Comparison of ENCODE assay signal across 14 cellular contexts in the genomic region with DNA sequence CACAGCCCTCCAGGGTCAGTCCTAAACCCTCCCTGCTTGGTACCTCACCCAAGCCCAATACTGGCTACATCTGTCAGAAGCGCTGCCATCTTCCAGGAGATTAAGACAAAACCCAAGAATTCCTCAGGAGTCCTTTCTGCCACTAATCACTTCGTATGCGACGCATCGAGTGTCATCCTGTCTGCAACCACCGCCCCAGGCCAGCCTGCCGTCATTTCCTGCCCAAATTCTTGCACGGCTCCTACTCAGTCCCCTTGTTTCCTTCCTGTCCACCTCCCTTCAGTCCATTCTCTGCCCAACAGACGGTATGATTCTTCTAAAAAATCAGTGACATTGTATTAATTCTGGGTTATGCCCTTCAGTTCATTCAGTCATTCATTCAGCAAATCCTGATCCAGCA.
DNase-seq lines count a peak whose midpoint lies in the region; ATAC-seq and TF ChIP-seq lines count a peak whose summit lies in the region.
"Had no signal": no experiment of that assay in that cellular context is flagged by ENCODE, and none has a peak within 500 bp of the region (broad histone marks: within the 10 kb centered on the region; RNA-seq: fewer than 3 reads in every experiment).

No MANE protein-coding gene starts in this region.

- H3K27ac ChIP-seq in transverse colon = no peak overlapping the region
- H3K27ac ChIP-seq: GM23248 had no signal

- no peak for TF ChIP-seq CTCF in transverse colon (IDR thresholded peaks at IDR 0.05)

- H3K4me1 ChIP-seq in transverse colon = peaks cover 0 to 5% (median 2%) of the 10 kb centered on the region in 4 donors

- in situ Hi-C loops in transverse colon (cut with MboI; ENCODE audit: low pct_ligation_motif_present in 1 of 4, low pct_unique_long_range_greater_than_20kb in 1 of 4, low sequenced_read_pairs in 3 of 4) = loop anchor here in 3 of 4 donors (10.0 to 25.0 kb wide), 3 partner anchors 170 to 278 kb away; partner anchors contain the start of gene SLC39A8 (in 1 of the 3)

- no peak for TF ChIP-seq EP300 in transverse colon (IDR thresholded peaks at IDR 0.05; ENCODE audit: low read depth)

- intact Hi-C loops in left ventricle myocardium superior (cut with micrococcal nuclease) (no loop called here), Right ventricle myocardium inferior (cut with DNase I) (no loop called here), transverse colon (cut with DNase I; ENCODE audit: low total_unique reads) (no loop called here)

- H3K4me3 ChIP-seq in transverse colon = no peak overlapping the region
- H3K4me3 ChIP-seq: GM23248, MG63 had no signal

- H3K9me3 ChIP-seq in transverse colon = no peaks in the 10 kb centered on the region
- H3K9me3 ChIP-seq: MG63 had no signal

- ATAC-seq in left ventricle myocardium superior = no peak
- no peak for ATAC-seq in Right ventricle myocardium inferior
- ATAC-seq in HG02610 (IDR thresholded peaks at IDR 0.05; ENCODE audit: unreplicated experiment) = no peak
- ATAC-seq in GM18520 (IDR thresholded peaks at IDR 0.05; ENCODE audit: unreplicated experiment) = no peak

- DNase-seq in left ventricle myocardium superior (peak; percentile 31), Right ventricle myocardium inferior (ENCODE audit: missing footprints) (no peak), islet precursor cell (peak; percentile 60), transverse colon (peak; percentile 34)
- DNase-seq in activated effector memory CD4-positive, alpha-beta T cell treated with Interleukin-2 at 50 U/mL for 16 hours = peak; percentile 36
- no peak for DNase-seq in stimulated activated CD4-positive, alpha-beta T cell treated with anti-CD3 and anti-CD28 coated beads, Interleukin-1b, Interleukin-23, amount 100 ng/mL, for 48 hours
- DNase-seq: amniotic stem cell, DND-41, GM23248, left cardiac atrium, MG63, nucleus accumbens had no signal

- H3K36me3 ChIP-seq in transverse colon = peaks cover 0 to 41% (median 16%) of the 10 kb centered on the region in 4 donors
- H3K36me3 ChIP-seq: MG63 had no signal

- H3K27me3 ChIP-seq in transverse colon = no peaks in the 10 kb centered on the region
- H3K27me3 ChIP-seq: MG63 had no signal

- no peak for TF ChIP-seq POLR2A in transverse colon (IDR thresholded peaks at IDR 0.05)

- whole genome bisulfite sequencing in transverse colon (ENCODE audit: low coverage in 1 of 2), 2 donors = 62 to 78% methylated on average over 7 to 9 of the region's 9 CpGs

Comparison
In these comparisons a context has a peak if more than half of its experiments do, and no peak if none do; other contexts are left out.
1. DNase-seq: peak in left ventricle myocardium superior (single experiment), activated effector memory CD4-positive, alpha-beta T cell treated with Interleukin-2 at 50 U/mL for 16 hours (single experiment), islet precursor cell (single experiment) and transverse colon (single experiment); none in Right ventricle myocardium inferior (single experiment) and stimulated activated CD4-positive, alpha-beta T cell treated with anti-CD3 and anti-CD28 coated beads, Interleukin-1b, Interleukin-23, amount 100 ng/mL, for 48 hours (single experiment).